ENCODE assay signal across 10 cellular contexts in genomic region chr13:30898721-30899188, GRCh38. TPM values are rescaled to one million over a fixed set of nuclear protein-coding genes. Genes with fewer than 3 reads are reported as not detected.
DNase-seq lines count a peak whose midpoint lies in the region; ATAC-seq, FAIRE-seq and TF ChIP-seq lines count a peak whose summit lies in the region.
"Had no signal": no experiment of that assay in that cellular context is flagged by ENCODE, and none has a peak within 500 bp of the region (broad histone marks: within the 10 kb centered on the region; RNA-seq: fewer than 3 reads in every experiment).

No MANE protein-coding gene starts in this region.

- no peaks in the 10 kb centered on the region for H4K20me1 ChIP-seq in HepG2 (ENCODE audit: insufficient read depth, low read length)

- H2AFZ ChIP-seq in HepG2 (ENCODE audit: low read length), result peak overlapping the region; percentile 25

- no peak overlapping the region for H3K27ac Mint-ChIP-seq in MCF 10A (ENCODE audit: low read depth, unreplicated experiment)

- POLR2A ChIA-PET in MCF 10A (lab: Yijun Ruan, JAX) (no interaction called here), HepG2 (lab: Yijun Ruan, JAX) (no interaction called here)

- CTCF ChIA-PET in MCF 10A (lab: Yijun Ruan, JAX) (interaction anchor here (0.6 kb wide), 1 partner anchor 33 kb away, joined by 3 read pairs; no protein-coding TSS in a partner anchor), HepG2 (lab: Yijun Ruan, JAX; ENCODE audit: low intra/inter-chr PET ratio, low total read pairs) (no interaction called here)

- H3K79me2 ChIP-seq in HepG2 (ENCODE audit: insufficient read depth, low read length), result no peaks in the 10 kb centered on the region

- H3K9me3 ChIP-seq in HepG2 (ENCODE audit: low read length) (no peaks in the 10 kb centered on the region), upper lobe of right lung (no peaks in the 10 kb centered on the region)

- ATAC-seq in Right ventricle myocardium inferior (peak; percentile 69), HepG2 (peak; percentile 96), upper lobe of right lung (peak; percentile 71), GM18867 (IDR thresholded peaks at IDR 0.05; ENCODE audit: unreplicated experiment) (no peak), GM18517 (IDR thresholded peaks at IDR 0.05; ENCODE audit: unreplicated experiment) (no peak)

- peak in 1 of 2 experiments; percentile 35; a peak in 1 of 4 replicates for TF ChIP-seq EP300 in HepG2 (IDR thresholded peaks at IDR 0.05; ENCODE audit: low read depth in 2 of 2, low read length in 2 of 2)
- no peak for TF ChIP-seq EP300 in HepG2 (CRISPR knock-in tag; IDR thresholded peaks at IDR 0.05; ENCODE audit: borderline replicate concordance)

- H3K36me3 ChIP-seq in HepG2 (replicated peaks in 1 of 2; ENCODE audit: control insufficient read depth in 1 of 2, insufficient read depth in 2 of 2, low read length in 2 of 2) (no peaks in the 10 kb centered on the region), upper lobe of right lung (no peaks in the 10 kb centered on the region)

- in situ Hi-C loops in HepG2 (cut with HindIII; ENCODE audit: extremely low pct_ligation_motif_present, low pct_unique_long_range_greater_than_20kb), result no loop called here

- TF ChIP-seq CTCF in MCF 10A (IDR thresholded peaks at IDR 0.05; ENCODE audit: unreplicated experiment), result no peak
- TF ChIP-seq CTCF in HepG2 (CRISPR knock-in tag; IDR thresholded peaks at IDR 0.05), result 0 out of 2 replicates have a peak, but pooled peaks have one; percentile 24
- no peak for TF ChIP-seq CTCF in upper lobe of right lung (IDR thresholded peaks at IDR 0.05)

- BruUV-seq in MCF 10A (replicated peaks; lab: Mats Ljungman, UMichigan) (no TSS peak), HepG2 (replicated peaks; lab: Mats Ljungman, UMichigan) (no TSS peak)

- no peak for TF ChIP-seq POLR2A in HepG2 (IDR thresholded peaks at IDR 0.05; ENCODE audit: insufficient read depth in 1 of 2, low read depth in 2 of 2, low read length in 2 of 2)

- no peak for TF ChIP-seq RAD21 in HepG2 (CRISPR knock-in tag; IDR thresholded peaks at IDR 0.05)

- no peak for DNase-seq in Right ventricle myocardium inferior (ENCODE audit: missing footprints)
- no peak for DNase-seq in cardiac septum (ENCODE audit: low spot score)
- peak; percentile 48 for DNase-seq in MCF 10A (ENCODE audit: unreplicated experiment)
- peak; percentile 72 for DNase-seq in HepG2 (ENCODE audit: low spot score)
- DNase-seq in upper lobe of right lung, result no peak
- DNase-seq in ureter (ENCODE audit: low spot score), result no peak
- DNase-seq: COR-L47, NCI-H2029 treated with DMSO at 0.1 percent for 48 hours had no signal

- no peaks in the 10 kb centered on the region for H3K9me3 Mint-ChIP-seq in MCF 10A (ENCODE audit: unreplicated experiment)

- peak overlapping the region in 1 of 3 experiments; percentile 25; a peak in 2 of 6 replicates for H3K4me3 ChIP-seq in HepG2 (replicated peaks in 1 of 3; ENCODE audit: insufficient read depth in 1 of 3, low read depth in 2 of 3, low read length in 3 of 3)
- H3K4me3 ChIP-seq in upper lobe of right lung, result no peak overlapping the region

- intact Hi-C loops in Right ventricle myocardium inferior (cut with DNase I), result no loop called here
- intact Hi-C loops in cardiac septum (cut with DNase I), result no loop called here
- intact Hi-C loops in MCF 10A (cut with micrococcal nuclease), result no loop called here
- intact Hi-C loops in HepG2 (cut with micrococcal nuclease; ENCODE audit: unreplicated experiment), result no loop called here
- intact Hi-C loops in upper lobe of right lung (cut with DNase I), result no loop called here

- peaks cover 28% of the 10 kb centered on the region for H3K27me3 Mint-ChIP-seq in MCF 10A (ENCODE audit: insufficient read depth, unreplicated experiment)

- peaks cover 24% of the 10 kb centered on the region for H3K4me1 ChIP-seq in HepG2 (ENCODE audit: insufficient read depth, low read length)
- peaks cover 13% of the 10 kb centered on the region for H3K4me1 ChIP-seq in upper lobe of right lung

- no peaks in the 10 kb centered on the region for H3K36me3 Mint-ChIP-seq in MCF 10A (ENCODE audit: insufficient read depth, unreplicated experiment)

- FAIRE-seq in HepG2 (lab: Jason Lieb, UNC), result peak; percentile 39

- 26% methylated on average over 7 of the region's 7 CpGs for WGBS in HepG2 (ENCODE audit: low lambda C conversion rate)

- H3K4me2 ChIP-seq in HepG2 (ENCODE audit: low read depth, low read length), result peak overlapping the region; percentile 51

- H3K9ac ChIP-seq in HepG2 (ENCODE audit: insufficient read depth, low read depth, low read length), result peak overlapping the region; percentile 7; the same call in 1 of the 2 replicates

- H3K27me3 ChIP-seq in HepG2 (ENCODE audit: control insufficient read depth in 1 of 2, insufficient read depth in 2 of 2, low read length in 2 of 2) (peaks cover 0 to 11% of the 10 kb centered on the region in 2 experiments; a peak in 1 of 5 replicates), upper lobe of right lung (no peaks in the 10 kb centered on the region)

- H3K4me1 Mint-ChIP-seq in MCF 10A (ENCODE audit: insufficient read depth, unreplicated experiment), result peaks cover 15% of the 10 kb centered on the region

- no peak overlapping the region for H3K4me3 Mint-ChIP-seq in MCF 10A (ENCODE audit: unreplicated experiment)

- H3K27ac ChIP-seq in HepG2 (ENCODE audit: extremely low read length, insufficient read depth, low read length) (no peak overlapping the region), upper lobe of right lung (peak overlapping the region; percentile 1)

TF ChIP-seq in HepG2, 621 proteins besides CTCF, POLR2A, EP300 and RAD21 (continues in another document):
- TF ChIP-seq GABPA (IDR thresholded peaks at IDR 0.05; ENCODE audit: low read depth, low read length), result no peak
- TF ChIP-seq GABPA (CRISPR knock-in tag; IDR thresholded peaks at IDR 0.05; ENCODE audit: low read depth), result peak; percentile 77

RNA-seq across cellular contexts. Expression of gene MEDAG, which starts 7.3 kb away (rescaled TPM):
- total RNA-seq in Right ventricle myocardium inferior (4.7 TPM), cardiac septum (11.7 TPM), MCF 10A (2022) (not detected in 2 replicates), HepG2 (2016; rRNA removed; fragmentation: Illumina TruSeq; extraction: Trizol) (not detected in 2 replicates), upper lobe of right lung (5.5 TPM), ureter (6.6 TPM)
- not detected in 2 replicates for total RNA-seq in HepG2 (2016; cell fraction: cytosol; rRNA removed; fragmentation: Illumina TruSeq; extraction: Trizol; ENCODE audit: low read depth)
- not detected in 2 replicates for total RNA-seq in HepG2 (2016; cell fraction: insoluble cytoplasmic fraction; rRNA removed; fragmentation: Illumina TruSeq; extraction: Trizol)
- total RNA-seq in HepG2 (2016; cell fraction: membrane; rRNA removed; fragmentation: Illumina TruSeq; extraction: Trizol), result not detected in 2 replicates
- not detected in 2 replicates for total RNA-seq in HepG2 (2016; cell fraction: nucleus; rRNA removed; fragmentation: Illumina TruSeq; extraction: Trizol)
- polyA plus RNA-seq in HepG2 (2011; rRNA removed), result not detected in 2 replicates
- polyA plus RNA-seq in HepG2 (2011; cell fraction: cytosol; rRNA removed), result not detected in 2 replicates
- polyA plus RNA-seq in HepG2 (2011; cell fraction: nucleus; rRNA removed), result not detected in 2 replicates
- polyA plus RNA-seq in HepG2 (2012), result not detected in 2 replicates
- not detected in 2 replicates for polyA plus RNA-seq in HepG2 (2016; cell fraction: cytosol; fragmentation: Illumina TruSeq; extraction: Trizol; ENCODE audit: low read depth)
- not detected in 2 replicates for polyA plus RNA-seq in HepG2 (2016; cell fraction: insoluble cytoplasmic fraction; fragmentation: Illumina TruSeq; extraction: Trizol; ENCODE audit: low read depth)
- not detected in 2 replicates for polyA plus RNA-seq in HepG2 (2016; cell fraction: membrane; fragmentation: Illumina TruSeq; extraction: Trizol; ENCODE audit: low read depth)
- polyA plus RNA-seq in HepG2 (2016; cell fraction: nucleus; fragmentation: Illumina TruSeq; extraction: Trizol; ENCODE audit: insufficient read depth, low read depth), result not detected in 2 replicates
- polyA minus RNA-seq in HepG2 (2011; rRNA and poly(A)+ RNA removed; ENCODE audit: low replicate concordance), result not detected in 2 replicates
- polyA minus RNA-seq in HepG2 (2011; cell fraction: cytosol; rRNA and poly(A)+ RNA removed), result not detected in 2 replicates
- polyA minus RNA-seq in HepG2 (2011; cell fraction: nucleus; rRNA and poly(A)+ RNA removed), result not detected in 2 replicates

RNA-seq across cellular contexts. Expression of gene TEX26, which starts 33.7 kb away (rescaled TPM):
- total RNA-seq in Right ventricle myocardium inferior (not detected), cardiac septum (not detected), MCF 10A (2022) (not detected in 2 replicates), HepG2 (2016; rRNA removed; fragmentation: Illumina TruSeq; extraction: Trizol) (not detected in 2 replicates), upper lobe of right lung (not detected), ureter (not detected)
- total RNA-seq in HepG2 (2016; cell fraction: cytosol; rRNA removed; fragmentation: Illumina TruSeq; extraction: Trizol; ENCODE audit: low read depth), result not detected in 2 replicates
- not detected in 2 replicates for total RNA-seq in HepG2 (2016; cell fraction: insoluble cytoplasmic fraction; rRNA removed; fragmentation: Illumina TruSeq; extraction: Trizol)
- total RNA-seq in HepG2 (2016; cell fraction: membrane; rRNA removed; fragmentation: Illumina TruSeq; extraction: Trizol), result not detected in 2 replicates
- total RNA-seq in HepG2 (2016; cell fraction: nucleus; rRNA removed; fragmentation: Illumina TruSeq; extraction: Trizol), result not detected in 2 replicates
- not detected in 2 replicates for polyA plus RNA-seq in HepG2 (2011; rRNA removed)
- polyA plus RNA-seq in HepG2 (2011; cell fraction: cytosol; rRNA removed), result not detected in 2 replicates
- not detected in 2 replicates for polyA plus RNA-seq in HepG2 (2011; cell fraction: nucleus; rRNA removed)
- polyA plus RNA-seq in HepG2 (2012), result not detected in 2 replicates
- not detected in 2 replicates for polyA plus RNA-seq in HepG2 (2016; cell fraction: cytosol; fragmentation: Illumina TruSeq; extraction: Trizol; ENCODE audit: low read depth)
- polyA plus RNA-seq in HepG2 (2016; cell fraction: insoluble cytoplasmic fraction; fragmentation: Illumina TruSeq; extraction: Trizol; ENCODE audit: low read depth), result not detected in 2 replicates
- not detected in 2 replicates for polyA plus RNA-seq in HepG2 (2016; cell fraction: membrane; fragmentation: Illumina TruSeq; extraction: Trizol; ENCODE audit: low read depth)
- not detected in 2 replicates for polyA plus RNA-seq in HepG2 (2016; cell fraction: nucleus; fragmentation: Illumina TruSeq; extraction: Trizol; ENCODE audit: insufficient read depth, low read depth)
- polyA minus RNA-seq in HepG2 (2011; rRNA and poly(A)+ RNA removed; ENCODE audit: low replicate concordance), result not detected in 2 replicates
- polyA minus RNA-seq in HepG2 (2011; cell fraction: cytosol; rRNA and poly(A)+ RNA removed), result not detected in 2 replicates
- not detected in 2 replicates for polyA minus RNA-seq in HepG2 (2011; cell fraction: nucleus; rRNA and poly(A)+ RNA removed)

Comparison
In these comparisons a context has a peak if more than half of its experiments do, and no peak if none do; other contexts are left out.
1. ATAC-seq: peak in Right ventricle myocardium inferior (single experiment), HepG2 (single experiment) and upper lobe of right lung (single experiment); none in GM18867 (single experiment) and GM18517 (single experiment).
2. DNase-seq: peak in MCF 10A (single experiment) and HepG2 (single experiment); none in Right ventricle myocardium inferior (single experiment), cardiac septum (single experiment), upper lobe of right lung (single experiment) and ureter (single experiment).